In genomic region chr7:45181991-45182855, GRCh38 we compare ENCODE assay signal across 28 cellular contexts. TPM values are rescaled to one million over a fixed set of nuclear protein-coding genes. Genes with fewer than 3 reads are reported as not detected.
A peak's percentile ranks its signal among the peaks of the same experiment; 100 is the strongest.
DNase-seq lines count a peak whose midpoint lies in the region; ATAC-seq and TF ChIP-seq lines count a peak whose summit lies in the region.
"Had no signal": no experiment of that assay in that cellular context is flagged by ENCODE, and none has a peak within 500 bp of the region (broad histone marks: within the 10 kb centered on the region; RNA-seq: fewer than 3 reads in every experiment).

No MANE protein-coding gene starts in this region.

- H3K27ac ChIP-seq in left ventricle myocardium inferior (replicated peaks) (peak overlapping the region; percentile 5), right atrium auricular region (no peak overlapping the region)
- H3K27ac ChIP-seq: 22Rv1, hepatocyte, tibial artery had no signal

- no peaks in the 10 kb centered on the region for H3K27me3 Mint-ChIP-seq in T-helper 2 cell treated with Interferon-gamma antibody and Interleukin-4, amounts not matched to agents 5 μg/mL and 100 μg/mL, for 36 hours (ENCODE audit: low read depth)

- H3K9me3 Mint-ChIP-seq in T-helper 2 cell treated with Interferon-gamma antibody and Interleukin-4, amounts not matched to agents 5 μg/mL and 100 μg/mL, for 36 hours: no peaks in the 10 kb centered on the region
- H3K9me3 Mint-ChIP-seq: activated T-helper 1 cell treated with anti-CD3 and anti-CD28 coated beads, Interleukin-12 subunit alpha, Interleukin-12 subunit beta, Interleukin-2, Interleukin-4 antibody, amounts not matched to agents 30 ng/mL and 10 ng/mL and 1 ng/mL, durations not matched to agents 14 hours and 24 hours and 36 hours; memory B cell had no signal

- H3K27me3 ChIP-seq in left ventricle myocardium inferior (ENCODE audit: low read depth) (no peaks in the 10 kb centered on the region), right atrium auricular region (no peaks in the 10 kb centered on the region)

- no peak overlapping the region for H3K27ac Mint-ChIP-seq in T-helper 2 cell treated with Interferon-gamma antibody and Interleukin-4, amounts not matched to agents 5 μg/mL and 100 μg/mL, for 36 hours
- H3K27ac Mint-ChIP-seq: activated naive CD8-positive, alpha-beta T cell; activated T-helper 1 cell treated with anti-CD3 and anti-CD28 coated beads, Interleukin-12 subunit alpha, Interleukin-12 subunit beta, Interleukin-2, Interleukin-4 antibody, amounts not matched to agents 30 ng/mL and 10 ng/mL and 1 ng/mL, durations not matched to agents 14 hours and 24 hours and 36 hours; memory B cell had no signal

- no peak overlapping the region for H3K4me3 Mint-ChIP-seq in T-helper 2 cell treated with Interferon-gamma antibody and Interleukin-4, amounts not matched to agents 5 μg/mL and 100 μg/mL, for 36 hours
- H3K4me3 Mint-ChIP-seq: activated naive CD8-positive, alpha-beta T cell; activated T-helper 1 cell treated with anti-CD3 and anti-CD28 coated beads, Interleukin-12 subunit alpha, Interleukin-12 subunit beta, Interleukin-2, Interleukin-4 antibody, amounts not matched to agents 30 ng/mL and 10 ng/mL and 1 ng/mL, durations not matched to agents 14 hours and 24 hours and 36 hours; memory B cell had no signal

- H3K4me1 Mint-ChIP-seq in T-helper 2 cell treated with Interferon-gamma antibody and Interleukin-4, amounts not matched to agents 5 μg/mL and 100 μg/mL, for 36 hours (ENCODE audit: low read depth): no peaks in the 10 kb centered on the region
- H3K4me1 Mint-ChIP-seq: memory B cell had no signal

- H3K36me3 ChIP-seq in left ventricle myocardium inferior (peaks cover 5% of the 10 kb centered on the region), right atrium auricular region (no peaks in the 10 kb centered on the region)
- H3K36me3 ChIP-seq: tibial artery had no signal

- TF ChIP-seq CTCF in left ventricle myocardium inferior (IDR thresholded peaks at IDR 0.05; ENCODE audit: borderline replicate concordance) (no peak), right atrium auricular region (IDR thresholded peaks at IDR 0.05) (no peak)

- peaks cover 24% of the 10 kb centered on the region for H3K4me1 ChIP-seq in left ventricle myocardium inferior
- no peaks in the 10 kb centered on the region for H3K4me1 ChIP-seq in right atrium auricular region
- H3K4me1 ChIP-seq: tibial artery had no signal

- H3K4me3 ChIP-seq in left ventricle myocardium inferior (no peak overlapping the region), right atrium auricular region (no peak overlapping the region)
- H3K4me3 ChIP-seq: hepatocyte, tibial artery had no signal

- no peaks in the 10 kb centered on the region for H3K36me3 Mint-ChIP-seq in T-helper 2 cell treated with Interferon-gamma antibody and Interleukin-4, amounts not matched to agents 5 μg/mL and 100 μg/mL, for 36 hours (ENCODE audit: low read depth)
- H3K36me3 Mint-ChIP-seq: activated naive CD8-positive, alpha-beta T cell; memory B cell had no signal

- peak; percentile 17 for DNase-seq in activated CD4-positive, CD25-positive, alpha-beta regulatory T cell treated with anti-CD3 and anti-CD28 coated beads, Interleukin-2, amount 50 U/mL, for 72 hours
- DNase-seq in activated CD4-positive, CD25-positive, alpha-beta regulatory T cell (lab: John Stamatoyannopoulos, UW): no peak
- DNase-seq in left ventricle myocardium inferior (no peak), right atrium auricular region (ENCODE audit: low spot score) (no peak), sciatic nerve (ENCODE audit: low spot score) (peak; percentile 39), RPMI8226 (no peak)
- DNase-seq in T-helper 2 cell treated with Interferon-gamma antibody and Interleukin-4, amounts not matched to agents 5 μg/mL and 100 μg/mL, for 36 hours (ENCODE audit: low spot score): no peak
- DNase-seq: activated CD4-positive, alpha-beta T cell treated with anti-CD3 and anti-CD28 coated beads for 48 hours; Calu3; DMS79 treated with DMSO at 0.1 percent for 48 hours; effector CD4-positive, alpha-beta T cell; GDM1; Kasumi-1; left cardiac atrium; NCI-H1417; NCI-H2029; NCI-H526 treated with DMSO at 0.1 percent for 48 hours; SIG-M5; SW 1271; T-helper 9 cell had no signal

- intact Hi-C loops in left ventricle myocardium inferior (cut with micrococcal nuclease): no loop called here
- intact Hi-C loops in sciatic nerve (cut with DNase I): no loop called here

- ATAC-seq in sciatic nerve: no peak
- no peak for ATAC-seq in GM19328 (IDR thresholded peaks at IDR 0.05; ENCODE audit: unreplicated experiment)
- ATAC-seq: left cardiac atrium, right cardiac atrium had no signal

- H3K9me3 ChIP-seq in left ventricle myocardium inferior (replicated peaks): no peaks in the 10 kb centered on the region
- H3K9me3 ChIP-seq in right atrium auricular region: no peaks in the 10 kb centered on the region
- H3K9me3 ChIP-seq: tibial artery had no signal

RNA-seq across cellular contexts. Expression of gene RAMP3, which starts 24.6 kb away (rescaled TPM):
- total RNA-seq in left ventricle myocardium inferior (30.7 TPM), right atrium auricular region (10 to 100 TPM; 62.0 to 77.2 TPM), sciatic nerve (59.6 TPM)
- total RNA-seq: activated T-helper 1 cell treated with anti-CD3 and anti-CD28 coated beads, Interleukin-12 subunit alpha, Interleukin-12 subunit beta, Interleukin-2, Interleukin-4 antibody, amounts not matched to agents 30 ng/mL and 10 ng/mL and 1 ng/mL, durations not matched to agents 14 hours and 24 hours and 36 hours; Calu3; hepatocyte had no signal

Comparison
In these comparisons a context has a peak if more than half of its experiments do, and no peak if none do; other contexts are left out.
1. DNase-seq: peak in activated CD4-positive, CD25-positive, alpha-beta regulatory T cell treated with anti-CD3 and anti-CD28 coated beads, Interleukin-2, amount 50 U/mL, for 72 hours (single experiment) and sciatic nerve (single experiment); none in activated CD4-positive, CD25-positive, alpha-beta regulatory T cell (0 of 4), left ventricle myocardium inferior (single experiment), right atrium auricular region (single experiment), T-helper 2 cell treated with Interferon-gamma antibody and Interleukin-4, amounts not matched to agents 5 μg/mL and 100 μg/mL, for 36 hours (single experiment) and RPMI8226 (single experiment).